In genomic region chr1:225470210-225470609, GRCh38 we compare ENCODE assay signal across 1 cellular context.
TF ChIP-seq lines count a peak whose summit lies in the region.

No MANE protein-coding gene starts in this region.

TF ChIP-seq in SK-N-SH, 30 proteins besides CTCF, POLR2A, EP300 and RAD21 (continued from another document):
- TF ChIP-seq CHD2 (IDR thresholded peaks at IDR 0.05; ENCODE audit: low read length, partially characterized antibody) (no peak), FOSL2 (IDR thresholded peaks at IDR 0.05; ENCODE audit: borderline replicate concordance, low read depth) (no peak), RFX5 (IDR thresholded peaks at IDR 0.05; ENCODE audit: low read length) (no peak), USF1 (IDR thresholded peaks at IDR 0.05; ENCODE audit: borderline replicate concordance, low read depth) (no peak), USF2 (IDR thresholded peaks at IDR 0.05; ENCODE audit: borderline replicate concordance, low read depth, low read length) (no peak), ELF1 (IDR thresholded peaks at IDR 0.05) (no peak), RXRA (IDR thresholded peaks at IDR 0.05; ENCODE audit: borderline replicate concordance, low read depth) (no peak), SIN3A (IDR thresholded peaks at IDR 0.05; ENCODE audit: borderline replicate concordance, low read depth, low read length) (no peak), REST (IDR thresholded peaks at IDR 0.05; ENCODE audit: low read depth, low read length) (no peak), TAF1 (IDR thresholded peaks at IDR 0.05; ENCODE audit: borderline replicate concordance, low read depth, low read length) (no peak), MEF2A (IDR thresholded peaks at IDR 0.05; ENCODE audit: borderline replicate concordance, low read depth) (no peak), GATA2 (CRISPR knock-in tag; IDR thresholded peaks at IDR 0.05) (no peak), MXI1 (IDR thresholded peaks at IDR 0.05; ENCODE audit: low read depth, low read length) (no peak), FOXM1 (IDR thresholded peaks at IDR 0.05; ENCODE audit: low read depth) (no peak), JUND (IDR thresholded peaks at IDR 0.05) (no peak), FOXJ3 (CRISPR knock-in tag; IDR thresholded peaks at IDR 0.05) (no peak), EZH2phosphoT487 (IDR thresholded peaks at IDR 0.05; ENCODE audit: borderline replicate concordance, low read depth) (no peak)
- TF ChIP-seq, protein P1, sequence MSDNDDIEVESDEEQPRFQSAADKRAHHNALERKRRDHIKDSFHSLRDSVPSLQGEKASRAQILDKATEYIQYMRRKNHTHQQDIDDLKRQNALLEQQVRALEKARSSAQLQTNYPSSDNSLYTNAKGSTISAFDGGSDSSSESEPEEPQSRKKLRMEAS (IDR thresholded peaks at IDR 0.05; ENCODE audit: low read depth): no peak
